In genomic region chr1:5859766-5860165, GRCh38 we compare ENCODE assay signal across 34 cellular contexts.
"Had no signal": no experiment of that assay in that cellular context is flagged by ENCODE, and none has a peak within 500 bp of the region (broad histone marks: within the 10 kb centered on the region; RNA-seq: fewer than 3 reads in every experiment).

No MANE protein-coding gene starts in this region.

- H3K36me3 ChIP-seq: MG63 had no signal

- H3K9me3 ChIP-seq: MG63 had no signal

- H3K27me3 ChIP-seq: MG63 had no signal

- H3K9ac ChIP-seq: KMS-11 had no signal

- H3K4me2 ChIP-seq: KMS-11 had no signal

- H3K27ac ChIP-seq: KMS-11 had no signal

- H3K4me3 ChIP-seq: MG63 had no signal

- DNase-seq: Karpas-422, Kasumi-1, KG1, MG63, MM.1S, MV-4-11, NCI-H1048, NCI-H1092, NCI-H1092 treated with DMSO at 0.1 percent for 48 hours, NCI-H1105, NCI-H1105 treated with DMSO at 0.1 percent for 48 hours, NCI-H1417, NCI-H1417 treated with DMSO at 0.1 percent for 48 hours, NCI-H1436, NCI-H1436 treated with DMSO at 0.1 percent for 48 hours, NCI-H146, NCI-H1694, NCI-H1694 treated with DMSO at 0.1 percent for 48 hours, NCI-H187, NCI-H187 treated with DMSO at 0.1 percent for 48 hours, NCI-H1930, NCI-H2029, NCI-H2029 treated with DMSO at 0.1 percent for 48 hours, NCI-H2081, NCI-H2081 treated with DMSO at 0.1 percent for 48 hours, NCI-H2107, NCI-H2171, NCI-H2171 treated with DMSO at 0.1 percent for 48 hours, NCI-H2227 treated with DMSO at 0.1 percent for 48 hours, NCI-H226, NCI-H345, NCI-H446, NCI-H446 treated with DMSO at 0.1 percent for 48 hours had no signal
